ENCODE assay signal across 25 cellular contexts in the genomic region with DNA sequence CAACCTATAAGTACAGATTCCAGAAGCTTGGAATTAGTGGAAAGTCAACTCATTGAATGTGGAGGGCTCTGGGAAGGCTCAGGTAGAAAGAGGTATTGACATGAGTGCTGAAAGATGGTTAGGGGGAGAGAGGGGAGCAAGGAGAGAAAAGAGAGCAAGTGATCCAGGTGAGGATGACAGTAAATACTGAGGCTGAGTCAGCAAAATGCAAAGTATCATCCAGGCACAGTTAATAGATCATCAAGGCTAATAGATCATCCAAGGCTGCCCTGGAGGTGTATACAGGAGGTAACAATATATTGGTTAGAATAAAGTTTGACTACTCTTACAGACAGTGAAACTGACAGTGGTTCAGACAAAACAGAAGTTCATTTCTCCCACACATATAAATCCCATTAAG.
DNase-seq lines count a peak whose midpoint lies in the region; ATAC-seq, FAIRE-seq and TF ChIP-seq lines count a peak whose summit lies in the region.
"Had no signal": no experiment of that assay in that cellular context is flagged by ENCODE, and none has a peak within 500 bp of the region (broad histone marks: within the 10 kb centered on the region; RNA-seq: fewer than 3 reads in every experiment).

No MANE protein-coding gene starts in this region.

- H3K18ac ChIP-seq in H1 (ENCODE audit: extremely low read depth, low read length), result no peak overlapping the region

- H3K36me3 ChIP-seq in HepG2 (replicated peaks in 1 of 2; ENCODE audit: control insufficient read depth in 1 of 2, insufficient read depth in 2 of 2, low read length in 2 of 2), result no peaks in the 10 kb centered on the region
- H3K36me3 ChIP-seq in right lobe of liver, result no peaks in the 10 kb centered on the region
- no peaks in the 10 kb centered on the region for H3K36me3 ChIP-seq in astrocyte (ENCODE audit: insufficient read depth, low read length)
- H3K36me3 ChIP-seq in H1 (ENCODE audit: control insufficient read depth in 2 of 4, insufficient read depth in 4 of 4, low read length in 3 of 4), result no peaks in the 10 kb centered on the region
- H3K36me3 ChIP-seq: BE2C, BLaER1 had no signal

- H3K9ac ChIP-seq in HepG2 (ENCODE audit: insufficient read depth, low read depth, low read length), result no peak overlapping the region
- no peak overlapping the region for H3K9ac ChIP-seq in astrocyte (ENCODE audit: low read length)
- H3K9ac ChIP-seq in H1 (replicated peaks in 1 of 4; ENCODE audit: extremely low read depth in 1 of 4, low read depth in 3 of 4, low read length in 3 of 4), result no peak overlapping the region
- H3K9ac ChIP-seq: BLaER1 had no signal

- H3K27ac ChIP-seq in HepG2 (ENCODE audit: extremely low read length, insufficient read depth, low read length), result no peak overlapping the region
- no peak overlapping the region for H3K27ac ChIP-seq in right lobe of liver
- H3K27ac ChIP-seq in astrocyte (ENCODE audit: low read depth, low read length), result no peak overlapping the region
- no peak overlapping the region for H3K27ac ChIP-seq in H1 (ENCODE audit: low read depth, low read length)
- H3K27ac ChIP-seq: 22Rv1, BLaER1 had no signal

- H4K91ac ChIP-seq in H1 (replicated peaks; ENCODE audit: insufficient read length, low read length), result no peak overlapping the region

- TF ChIP-seq RAD21 in HepG2 (CRISPR knock-in tag; IDR thresholded peaks at IDR 0.05), result no peak
- no peak for TF ChIP-seq RAD21 in H1 (IDR thresholded peaks at IDR 0.05 in 1 of 2, conservative IDR thresholded peaks at IDR 0.05 in 1 of 2; ENCODE audit: low read depth in 2 of 2, low read length in 2 of 2)

- H2BK5ac ChIP-seq in H1 (ENCODE audit: low read depth, low read length), result no peak overlapping the region

- no peaks in the 10 kb centered on the region for H4K20me1 ChIP-seq in HepG2 (ENCODE audit: insufficient read depth, low read length)
- no peaks in the 10 kb centered on the region for H4K20me1 ChIP-seq in astrocyte (ENCODE audit: insufficient read depth, low read length)
- H4K20me1 ChIP-seq in H1 (replicated peaks in 1 of 2; ENCODE audit: control insufficient read depth in 1 of 2, insufficient read depth in 2 of 2, low read length in 2 of 2), result no peaks in the 10 kb centered on the region
- H4K20me1 ChIP-seq: BLaER1 had no signal

- TF ChIP-seq POLR2A in HepG2 (IDR thresholded peaks at IDR 0.05; ENCODE audit: insufficient read depth in 1 of 2, low read depth in 2 of 2, low read length in 2 of 2) (no peak), right lobe of liver (IDR thresholded peaks at IDR 0.05) (no peak), H1 (IDR thresholded peaks at IDR 0.05; ENCODE audit: control extremely low read depth in 1 of 2, low read depth in 2 of 2, low read length in 2 of 2) (no peak)

- no peak overlapping the region for H4K8ac ChIP-seq in H1 (ENCODE audit: extremely low read depth, insufficient read depth, low read length)

- H2BK12ac ChIP-seq in H1 (ENCODE audit: low read depth, low read length), result no peak overlapping the region

- H3K27ac Mint-ChIP-seq in astrocyte (ENCODE audit: unreplicated experiment), result peak overlapping the region; percentile 20
- H3K27ac Mint-ChIP-seq: CD4-positive, alpha-beta memory T cell; CD8-positive, alpha-beta memory T cell had no signal

- TF ChIP-seq CTCF in HepG2 (CRISPR knock-in tag; IDR thresholded peaks at IDR 0.05) (no peak), right lobe of liver (IDR thresholded peaks at IDR 0.05) (no peak), astrocyte (IDR thresholded peaks at IDR 0.05; ENCODE audit: insufficient read depth, low read depth, low read length) (no peak), H1 (IDR thresholded peaks at IDR 0.05; ENCODE audit: control extremely low read depth in 1 of 3, insufficient read depth in 1 of 3, low read depth in 1 of 3, low read length in 3 of 3) (no peak)

- H3K79me1 ChIP-seq in H1 (ENCODE audit: low read depth, low read length), result no peaks in the 10 kb centered on the region

- H3K36me3 Mint-ChIP-seq in astrocyte (ENCODE audit: low read depth, unreplicated experiment), result no peaks in the 10 kb centered on the region
- H3K36me3 Mint-ChIP-seq: CD14-positive monocyte; CD4-positive, alpha-beta memory T cell; CD4-positive, CD25-positive, alpha-beta regulatory T cell; CD8-positive, alpha-beta memory T cell had no signal

- no peak overlapping the region for H3K4me3 Mint-ChIP-seq in astrocyte (ENCODE audit: unreplicated experiment)
- H3K4me3 Mint-ChIP-seq: CD14-positive monocyte; CD4-positive, alpha-beta memory T cell; CD4-positive, CD25-positive, alpha-beta regulatory T cell; CD8-positive, alpha-beta memory T cell had no signal

- H3K4me1 ChIP-seq in HepG2 (ENCODE audit: insufficient read depth, low read length) (no peaks in the 10 kb centered on the region), right lobe of liver (no peaks in the 10 kb centered on the region), astrocyte (ENCODE audit: insufficient read depth, low read length) (peaks cover 3% of the 10 kb centered on the region), H1 (replicated peaks in 1 of 4; ENCODE audit: control insufficient read depth in 3 of 4, insufficient read depth in 4 of 4, low read length in 3 of 4) (peaks cover 0 to 12% (median 5%) of the 10 kb centered on the region in 4 experiments; a peak in 5 of 7 replicates)
- H3K4me1 ChIP-seq: BE2C, BLaER1 had no signal

- no peak overlapping the region for H2AK5ac ChIP-seq in H1 (ENCODE audit: low read depth, low read length)

- TF ChIP-seq EP300 in HepG2 (IDR thresholded peaks at IDR 0.05; ENCODE audit: low read depth in 2 of 2, low read length in 2 of 2), result no peak
- TF ChIP-seq EP300 in HepG2 (CRISPR knock-in tag; IDR thresholded peaks at IDR 0.05; ENCODE audit: borderline replicate concordance), result no peak
- TF ChIP-seq EP300 in H1 (IDR thresholded peaks at IDR 0.05; ENCODE audit: borderline replicate concordance in 1 of 2, low read depth in 2 of 2, low read length in 2 of 2), result no peak

- no peak overlapping the region for H3K14ac ChIP-seq in H1 (ENCODE audit: insufficient read length)

- CTCF ChIA-PET in HepG2 (lab: Yijun Ruan, JAX; ENCODE audit: low intra/inter-chr PET ratio, low total read pairs), result no interaction called here
- CTCF ChIA-PET in H1 (lab: Charles Lee; ENCODE audit: partially characterized antibody), result interaction anchor here (0.9 kb wide), 1 partner anchor 12 kb away, joined by 3 read pairs; no protein-coding TSS in a partner anchor

- H3K23ac ChIP-seq in H1 (ENCODE audit: insufficient read length), result no peak overlapping the region

- H3K4me2 ChIP-seq in HepG2 (ENCODE audit: low read depth, low read length), result no peak overlapping the region
- no peak overlapping the region for H3K4me2 ChIP-seq in astrocyte (ENCODE audit: low read length)
- no peak overlapping the region for H3K4me2 ChIP-seq in H1 (ENCODE audit: insufficient read depth in 1 of 2, low read depth in 2 of 2, low read length in 2 of 2)
- H3K4me2 ChIP-seq: BLaER1 had no signal

- no peak overlapping the region; the same call in 1 of the 2 replicates for H2BK20ac ChIP-seq in H1 (ENCODE audit: low read length)

- H3K27me3 ChIP-seq in HepG2 (ENCODE audit: control insufficient read depth in 1 of 2, insufficient read depth in 2 of 2, low read length in 2 of 2), result no peaks in the 10 kb centered on the region; a peak in 3 of 5 replicates
- H3K27me3 ChIP-seq in right lobe of liver, result no peaks in the 10 kb centered on the region
- H3K27me3 ChIP-seq in astrocyte (ENCODE audit: insufficient read depth, low read length), result no peaks in the 10 kb centered on the region
- no peaks in the 10 kb centered on the region for H3K27me3 ChIP-seq in H1 (replicated peaks in 1 of 4; ENCODE audit: control insufficient read depth in 3 of 4, extremely low read depth in 1 of 4, insufficient read depth in 3 of 4, low read length in 3 of 4)
- H3K27me3 ChIP-seq: BE2C, BLaER1 had no signal

- FAIRE-seq in HepG2 (lab: Jason Lieb, UNC), result no peak
- FAIRE-seq in astrocyte (lab: Jason Lieb, UNC), result peak; percentile 39
- FAIRE-seq in H1 (lab: Jason Lieb, UNC), result no peak
- FAIRE-seq: GM12891, GM19239 had no signal

- H3K4ac ChIP-seq in H1 (replicated peaks; ENCODE audit: insufficient read length, low read depth, low read length), result no peak overlapping the region

- ATAC-seq in HepG2 (no peak), right lobe of liver (no peak), GM19395 (IDR thresholded peaks at IDR 0.05; ENCODE audit: unreplicated experiment) (no peak)

- intact Hi-C loops in HepG2 (cut with micrococcal nuclease; ENCODE audit: unreplicated experiment), result no loop called here
- intact Hi-C loops in right lobe of liver (cut with DNase I), result no loop called here

- H3K79me2 ChIP-seq in HepG2 (ENCODE audit: insufficient read depth, low read length) (no peaks in the 10 kb centered on the region), astrocyte (ENCODE audit: insufficient read depth, low read length) (no peaks in the 10 kb centered on the region), H1 (ENCODE audit: control insufficient read depth in 1 of 2, insufficient read depth in 2 of 2, low read length in 2 of 2) (no peaks in the 10 kb centered on the region)

- H2BK15ac ChIP-seq in H1 (ENCODE audit: low read length), result no peak overlapping the region

- peaks cover 14% of the 10 kb centered on the region for H3K27me3 Mint-ChIP-seq in astrocyte (ENCODE audit: low read depth, unreplicated experiment)
- H3K27me3 Mint-ChIP-seq: CD8-positive, alpha-beta memory T cell had no signal

- peaks cover 3% of the 10 kb centered on the region for H3K9me3 Mint-ChIP-seq in astrocyte (ENCODE audit: unreplicated experiment)

- POLR2A ChIA-PET in HepG2 (lab: Yijun Ruan, JAX) (no interaction called here), H1 (lab: Charles Lee; ENCODE audit: partially characterized antibody) (no interaction called here)

- BruUV-seq in HepG2 (replicated peaks; lab: Mats Ljungman, UMichigan), result no TSS peak

- no peaks in the 10 kb centered on the region for H3K23me2 ChIP-seq in H1 (ENCODE audit: low read depth, low read length)

- DNase-seq in HepG2 (ENCODE audit: low spot score) (no peak), right lobe of liver (no peak), astrocyte (ENCODE audit: low read depth) (no peak), H1 (ENCODE audit: low read depth in 1 of 2, low spot score in 2 of 2) (no peak), GM03348 (ENCODE audit: low spot score) (no peak)
- DNase-seq: ACHN; BE2C; C1 segment of cervical spinal cord; CD4-positive, alpha-beta memory T cell; CD4-positive, CD25-positive, alpha-beta regulatory T cell; CD8-positive, alpha-beta memory T cell; COR-L47; DMS 273 treated with DMSO at 0.1 percent for 48 hours; DMS153; DMS53; DMS79; DND-41; EL; GDM1 had no signal

- H3K4me3 ChIP-seq in HepG2 (replicated peaks in 1 of 3; ENCODE audit: insufficient read depth in 1 of 3, low read depth in 2 of 3, low read length in 3 of 3) (no peak overlapping the region), right lobe of liver (no peak overlapping the region), astrocyte (ENCODE audit: insufficient read depth, low read depth, low read length) (no peak overlapping the region), H1 (ENCODE audit: extremely low read depth in 1 of 4, insufficient read depth in 2 of 4, low read depth in 3 of 4, low read length in 4 of 4) (no peak overlapping the region)
- H3K4me3 ChIP-seq: BLaER1 had no signal

- peaks cover 12% of the 10 kb centered on the region for H3K4me1 Mint-ChIP-seq in astrocyte (ENCODE audit: low read depth, unreplicated experiment)
- H3K4me1 Mint-ChIP-seq: CD14-positive monocyte; CD4-positive, alpha-beta memory T cell; CD4-positive, CD25-positive, alpha-beta regulatory T cell; CD8-positive, alpha-beta memory T cell had no signal

- in situ Hi-C loops in HepG2 (cut with HindIII; ENCODE audit: extremely low pct_ligation_motif_present, low pct_unique_long_range_greater_than_20kb), result no loop called here

- H4K5ac ChIP-seq in H1 (ENCODE audit: insufficient read length, low read depth, low read length), result no peak overlapping the region

- H3K9me3 ChIP-seq in HepG2 (ENCODE audit: low read length) (no peaks in the 10 kb centered on the region), right lobe of liver (no peaks in the 10 kb centered on the region), astrocyte (ENCODE audit: insufficient read depth, low read depth, low read length) (no peaks in the 10 kb centered on the region), H1 (ENCODE audit: insufficient read depth in 2 of 2, low read depth in 1 of 2, low read length in 1 of 2) (no peaks in the 10 kb centered on the region)
- H3K9me3 ChIP-seq: BE2C had no signal

- H2BK120ac ChIP-seq in H1 (replicated peaks; ENCODE audit: low read depth, low read length), result no peak overlapping the region

- no peak overlapping the region for H3K56ac ChIP-seq in H1 (replicated peaks; ENCODE audit: insufficient read length, low read depth, low read length)

- H2AFZ ChIP-seq in HepG2 (ENCODE audit: low read length) (no peak overlapping the region), astrocyte (ENCODE audit: low read depth, low read length) (no peak overlapping the region), H1 (ENCODE audit: low read length) (no peak overlapping the region)
